8 cellular contexts compared by ENCODE assay signal in the genomic region with DNA sequence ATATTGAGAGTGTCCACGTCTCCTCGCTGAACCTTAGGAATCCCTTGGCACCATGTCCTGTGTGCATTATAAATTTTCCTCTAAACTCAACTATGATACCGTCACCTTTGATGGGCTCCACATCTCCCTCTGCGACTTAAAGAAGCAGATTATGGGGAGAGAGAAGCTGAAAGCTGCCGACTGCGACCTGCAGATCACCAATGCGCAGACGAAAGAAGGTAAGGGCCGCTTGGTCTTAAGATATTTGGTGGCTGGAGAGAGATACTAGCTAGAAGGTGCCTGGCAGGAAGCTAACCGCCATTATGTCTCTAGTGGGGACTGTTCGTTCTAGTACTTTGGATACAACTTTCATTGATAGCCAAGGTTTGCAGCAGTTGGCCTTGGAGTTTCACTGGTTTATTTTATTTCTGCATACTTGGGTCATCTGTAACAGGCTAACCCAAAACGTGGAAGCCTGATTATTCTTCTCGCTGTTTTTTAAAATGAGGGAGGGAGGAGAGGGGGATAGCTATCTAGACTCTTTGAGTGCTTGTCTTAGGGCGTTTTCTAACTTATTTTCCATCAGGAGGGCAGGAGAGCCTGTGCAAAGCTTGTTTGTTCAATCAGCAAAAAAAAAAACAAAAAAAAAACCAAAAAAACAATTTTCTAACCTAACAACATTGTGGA. TPM values are rescaled to one million over a fixed set of nuclear protein-coding genes. Genes with fewer than 3 reads are reported as not detected.
DNase-seq lines count a peak whose midpoint lies in the region; ATAC-seq, FAIRE-seq and TF ChIP-seq lines count a peak whose summit lies in the region.

No MANE protein-coding gene starts in this region.

- H3K27me3 Mint-ChIP-seq in CD14-positive monocyte (ENCODE audit: low read depth in 3 of 3) (peaks cover 0 to 1% (median 0%) of the 10 kb centered on the region in 3 donors), T-cell (no peaks in the 10 kb centered on the region)
- H3K27me3 Mint-ChIP-seq in natural killer cell treated with Interleukin-12 subunit alpha and Interleukin-12 subunit beta and Interleukin-15 and Interleukin-18, amount 100 ng/mL, for 72 hours: no peaks in the 10 kb centered on the region

- dilution Hi-C loops in endothelial cell of umbilical vein (cut with MboI; ENCODE audit: extremely low pct_ligation_motif_present, low sequenced_read_pairs): no loop called here

- BruUV-seq in endothelial cell of umbilical vein (replicated peaks; lab: Mats Ljungman, UMichigan): TSS peak; percentile 20

- no peaks in the 10 kb centered on the region for H3K27me3 ChIP-seq in endothelial cell of umbilical vein (ENCODE audit: control insufficient read depth in 2 of 2, insufficient read depth in 2 of 2, low read length in 2 of 2)

- peaks cover 25% of the 10 kb centered on the region for H4K20me1 ChIP-seq in endothelial cell of umbilical vein (replicated peaks; ENCODE audit: control insufficient read depth, extremely low read depth, insufficient read depth, low read length)

- intact Hi-C loops in CD14-positive monocyte (cut with micrococcal nuclease): loop anchor here in 1 of 2 donors (5.0 kb wide), 2 partner anchors 187 to 567 kb away; partner anchors contain the start of gene TNRC6A
- intact Hi-C loops in endothelial cell of umbilical vein (cut with micrococcal nuclease): loop anchor here (5.0 kb wide), 1 partner anchor 447 kb away; no protein-coding TSS in a partner anchor

- CTCF ChIA-PET in HEK293 (lab: Yijun Ruan, JAX): interaction anchor here (0.6 to 1.2 kb wide), 3 partner anchors 24 to 714 kb away, joined by 3 to 5 read pairs (median 5); no protein-coding TSS in a partner anchor
- CTCF ChIA-PET in T-cell (lab: Charles Lee): interaction anchor here (0.6 to 3.1 kb wide), 3 partner anchors 25 to 666 kb away, joined by 3 to 11 read pairs (median 4); partner anchors contain the start of gene LCMT1 (in 1 of the 2)
- CTCF ChIA-PET in endothelial cell of umbilical vein (lab: Charles Lee): interaction anchor here (0.7 to 4.4 kb wide), 3 partner anchors 9 to 207 kb away, joined by 4 to 40 read pairs (median 6); no protein-coding TSS in a partner anchor

- H3K9me3 Mint-ChIP-seq in CD14-positive monocyte (peaks cover 0 to 2% (median 0%) of the 10 kb centered on the region in 7 donors), T-cell (no peaks in the 10 kb centered on the region)
- no peaks in the 10 kb centered on the region for H3K9me3 Mint-ChIP-seq in natural killer cell treated with Interleukin-12 subunit alpha and Interleukin-12 subunit beta and Interleukin-15 and Interleukin-18, amount 100 ng/mL, for 72 hours

- no peak for FAIRE-seq in endothelial cell of umbilical vein (lab: Jason Lieb, UNC)

- POLR2A ChIA-PET in HEK293 (lab: Yijun Ruan, JAX) (interaction anchor here (0.7 kb wide), 1 partner anchor 19 kb away, joined by 3 read pairs; no protein-coding TSS in a partner anchor), T-cell (lab: Charles Lee) (interaction anchor here (0.5 to 0.8 kb wide), 5 partner anchors 9 to 1397 kb away, joined by 3 to 5 read pairs (median 3); no protein-coding TSS in a partner anchor), endothelial cell of umbilical vein (lab: Charles Lee) (interaction anchor here (0.6 to 1.0 kb wide), 4 partner anchors 8 to 26 kb away, joined by 3 to 4 read pairs (median 3); no protein-coding TSS in a partner anchor)

- DNase-seq in CD14-positive monocyte (ENCODE audit: low spot score) (no peak), T-cell (peak in 9 of 34 experiments; percentile 2 to 31 (median 5)), endothelial cell of umbilical vein (ENCODE audit: low read depth, low spot score) (peak; percentile 46), activated gamma-delta T cell treated with Interleukin-2 at 50 U/mL for 16 hours (no peak)
- no peak for DNase-seq in natural killer cell treated with Interleukin-12 subunit alpha and Interleukin-12 subunit beta and Interleukin-15 and Interleukin-18, amount 100 ng/mL, for 72 hours (ENCODE audit: low spot score)

- H2AFZ ChIP-seq in endothelial cell of umbilical vein (ENCODE audit: low read depth, low read length): no peak overlapping the region

- peak overlapping the region; percentile 99 for H3K4me3 ChIP-seq in HEK293 (ENCODE audit: low read depth, low read length)
- H3K4me3 ChIP-seq in endothelial cell of umbilical vein (replicated peaks in 1 of 3; ENCODE audit: insufficient read depth in 1 of 3, low read depth in 1 of 3, low read length in 3 of 3): peak overlapping the region; percentile 80 to 94 (median 88)

- H3K9me1 ChIP-seq in endothelial cell of umbilical vein (replicated peaks; ENCODE audit: control insufficient read depth, extremely low read depth, insufficient read depth, low read length): no peaks in the 10 kb centered on the region

- peak overlapping the region; percentile 99 for H3K4me2 ChIP-seq in endothelial cell of umbilical vein (ENCODE audit: insufficient read depth, low read length)

- H3K36me3 ChIP-seq in HEK293 (ENCODE audit: control insufficient read depth in 2 of 2, insufficient read depth in 1 of 2, low read length in 2 of 2): peaks cover 6 to 34% of the 10 kb centered on the region in 2 experiments; a peak in 2 of 3 replicates
- peaks cover 0 to 2% of the 10 kb centered on the region in 2 experiments for H3K36me3 ChIP-seq in endothelial cell of umbilical vein (ENCODE audit: control insufficient read depth in 2 of 2, extremely low read depth in 1 of 2, insufficient read depth in 2 of 2, low read length in 2 of 2)

- H3K9ac ChIP-seq in endothelial cell of umbilical vein (replicated peaks; ENCODE audit: extremely low read depth, insufficient read depth, low read length): peak overlapping the region; percentile 100

- peaks cover 63% of the 10 kb centered on the region for H3K79me2 ChIP-seq in endothelial cell of umbilical vein (ENCODE audit: control insufficient read depth, insufficient read depth, low read length)

- H3K27ac ChIP-seq in HEK293 (ENCODE audit: extremely low read depth, low read depth, low read length): peak overlapping the region; percentile 98
- peak overlapping the region; percentile 96 for H3K27ac ChIP-seq in endothelial cell of umbilical vein (ENCODE audit: insufficient read depth, low read depth, low read length)

- no peak for ATAC-seq in T-cell (replicated peaks in 1 of 4)
- ATAC-seq in natural killer cell treated with Interleukin-12 subunit alpha and Interleukin-12 subunit beta and Interleukin-15 and Interleukin-18, amount 100 ng/mL, for 72 hours: no peak
- ATAC-seq in HG03439 (IDR thresholded peaks at IDR 0.05; ENCODE audit: unreplicated experiment): no peak
- no peak for ATAC-seq in HG03045 (IDR thresholded peaks at IDR 0.05; ENCODE audit: unreplicated experiment)

- H3K4me1 ChIP-seq in HEK293 (ENCODE audit: control insufficient read depth, insufficient read depth, low read length): peaks cover 12% of the 10 kb centered on the region
- peaks cover 37% of the 10 kb centered on the region for H3K4me1 ChIP-seq in endothelial cell of umbilical vein (ENCODE audit: control insufficient read depth, extremely low read depth, insufficient read depth, low read length)

- H3K4me3 Mint-ChIP-seq in CD14-positive monocyte: peak overlapping the region; percentile 87 to 98
- H3K4me3 Mint-ChIP-seq in T-cell: peak overlapping the region; percentile 88 to 99 (median 91)
- H3K4me3 Mint-ChIP-seq in natural killer cell treated with Interleukin-12 subunit alpha and Interleukin-12 subunit beta and Interleukin-15 and Interleukin-18, amount 100 ng/mL, for 72 hours: peak overlapping the region; percentile 95

- H3K36me3 Mint-ChIP-seq in CD14-positive monocyte (peaks cover 9 to 16% of the 10 kb centered on the region in 2 donors), T-cell (peaks cover 23% of the 10 kb centered on the region)
- peaks cover 30% of the 10 kb centered on the region for H3K36me3 Mint-ChIP-seq in natural killer cell treated with Interleukin-12 subunit alpha and Interleukin-12 subunit beta and Interleukin-15 and Interleukin-18, amount 100 ng/mL, for 72 hours

- TF ChIP-seq CTCF in CD14-positive monocyte (IDR thresholded peaks at IDR 0.05) (no peak), HEK293 (tag by site-specific recombination; IDR thresholded peaks at IDR 0.05) (no peak), endothelial cell of umbilical vein (IDR thresholded peaks at IDR 0.05; ENCODE audit: extremely low read depth in 1 of 2, insufficient read depth in 1 of 2, low read depth in 1 of 2, low read length in 2 of 2) (no peak)

- H3K9me3 ChIP-seq in HEK293 (ENCODE audit: control insufficient read depth, insufficient read depth, low read depth, low read length): no peaks in the 10 kb centered on the region
- no peaks in the 10 kb centered on the region for H3K9me3 ChIP-seq in endothelial cell of umbilical vein (replicated peaks; ENCODE audit: control insufficient read depth, insufficient read depth, low read length)

- no peak for TF ChIP-seq POLR2A in endothelial cell of umbilical vein (IDR thresholded peaks at IDR 0.05; ENCODE audit: low read depth, low read length)

- peak overlapping the region; percentile 94 to 100 (median 99) for H3K27ac Mint-ChIP-seq in CD14-positive monocyte
- H3K27ac Mint-ChIP-seq in T-cell: peak overlapping the region; percentile 81 to 83
- peak overlapping the region; percentile 100 for H3K27ac Mint-ChIP-seq in natural killer cell treated with Interleukin-12 subunit alpha and Interleukin-12 subunit beta and Interleukin-15 and Interleukin-18, amount 100 ng/mL, for 72 hours

- H3K4me1 Mint-ChIP-seq in CD14-positive monocyte: peaks cover 32% of the 10 kb centered on the region
- peaks cover 46 to 52% (median 50%) of the 10 kb centered on the region in 3 donors for H3K4me1 Mint-ChIP-seq in T-cell
- H3K4me1 Mint-ChIP-seq in natural killer cell treated with Interleukin-12 subunit alpha and Interleukin-12 subunit beta and Interleukin-15 and Interleukin-18, amount 100 ng/mL, for 72 hours (ENCODE audit: low read depth in 2 of 2): peaks cover 33 to 43% of the 10 kb centered on the region in 2 donors

TF ChIP-seq in HEK293, 187 proteins besides CTCF, POLR2A, EP300 and RAD21 (continues in another document):
- TF ChIP-seq KLF10 (tag by site-specific recombination; IDR thresholded peaks at IDR 0.05): no peak

TF ChIP-seq in endothelial cell of umbilical vein, 7 proteins besides CTCF, POLR2A, EP300 and RAD21 (continues in another document):
- no peak for TF ChIP-seq JUN (IDR thresholded peaks at IDR 0.05; ENCODE audit: borderline replicate concordance, insufficient read depth, insufficient read length, low read depth)

RNA-seq across cellular contexts. Expression of gene RBBP6, which starts 1.3 kb away (rescaled TPM):
- polyA plus RNA-seq in CD14-positive monocyte (10 to 100 TPM; 13.2 to 20.1 TPM), endothelial cell of umbilical vein (13.9 and 16.8 TPM in 2 replicates)
- total RNA-seq in T-cell (100 to 1,000 TPM in 2 of 5 donors, 10 to 100 TPM in 3; 80.5 to 130 (median 91.9) TPM), endothelial cell of umbilical vein (49.2 and 52.1 TPM in 2 replicates)
- 16.7 and 19.8 TPM in 2 replicates for polyA plus RNA-seq in endothelial cell of umbilical vein (2011; cell fraction: cytosol; rRNA removed)
- 75.9 and 94.8 TPM in 2 replicates for polyA plus RNA-seq in endothelial cell of umbilical vein (2011; cell fraction: nucleus; rRNA removed)
- polyA plus RNA-seq in endothelial cell of umbilical vein (2012): 31.1 and 39.2 TPM in 2 replicates
- polyA minus RNA-seq in endothelial cell of umbilical vein: 49.1 and 52.8 TPM in 2 replicates
- polyA minus RNA-seq in endothelial cell of umbilical vein (2011; cell fraction: cytosol; rRNA and poly(A)+ RNA removed): 17.7 TPM
- polyA minus RNA-seq in endothelial cell of umbilical vein (2011; cell fraction: nucleus; rRNA and poly(A)+ RNA removed): 138 and 196 TPM in 2 replicates
- 10 to 100 TPM; 64.0 to 69.5 TPM for total RNA-seq in natural killer cell treated with Interleukin-12 subunit alpha and Interleukin-12 subunit beta and Interleukin-15 and Interleukin-18, amount 100 ng/mL, for 72 hours
